ENCODE assay signal across 9 cellular contexts in the genomic region with DNA sequence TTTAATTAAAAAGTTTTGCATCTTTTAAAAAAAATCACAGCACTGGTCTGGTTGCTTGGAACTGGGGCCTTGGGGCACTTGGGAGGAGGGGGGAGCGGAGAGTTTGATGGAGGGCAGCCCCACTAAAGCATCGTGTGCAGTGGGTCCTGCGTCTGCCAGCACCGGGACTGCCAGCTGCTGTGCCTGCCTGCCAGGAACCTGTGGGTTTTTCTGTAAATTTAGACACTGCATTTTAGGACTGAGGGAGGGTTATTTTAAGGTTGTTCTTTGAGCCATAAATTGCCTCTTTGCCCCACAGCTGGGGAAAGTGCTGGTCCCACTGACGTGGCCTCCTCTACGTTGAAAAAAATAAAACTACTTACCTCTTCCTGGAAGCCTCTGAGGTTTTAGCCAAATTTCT. TPM values are rescaled to one million over a fixed set of nuclear protein-coding genes. Genes with fewer than 3 reads are reported as not detected.
A peak's percentile ranks its signal among the peaks of the same experiment; 100 is the strongest.
DNase-seq lines count a peak whose midpoint lies in the region; ATAC-seq and TF ChIP-seq lines count a peak whose summit lies in the region.
"Had no signal": no experiment of that assay in that cellular context is flagged by ENCODE, and none has a peak within 500 bp of the region (broad histone marks: within the 10 kb centered on the region; RNA-seq: fewer than 3 reads in every experiment).

No MANE protein-coding gene starts in this region.

- H3K4me3 ChIP-seq in DOHH2 (ENCODE audit: low read length) (no peak overlapping the region), Peyer's patch (peak overlapping the region in 3 of 4 donors; percentile 68 to 88 (median 79)), sigmoid colon (peak overlapping the region; percentile 58 to 92 (median 75))
- peak overlapping the region; percentile 98 for H3K4me3 ChIP-seq in effector memory CD4-positive, alpha-beta T cell (ENCODE audit: insufficient read depth, low read depth, low read length, poor library complexity, severe bottlenecking)
- H3K4me3 ChIP-seq: cardiac muscle cell had no signal

- POLR2A ChIA-PET in HEK293T (lab: Yijun Ruan, JAX), result no interaction called here

- H3K36me3 ChIP-seq in DOHH2 (ENCODE audit: control insufficient read depth, low read length) (no peaks in the 10 kb centered on the region), Peyer's patch (peaks cover 0 to 10% (median 0%) of the 10 kb centered on the region in 3 donors), sigmoid colon (peaks cover 4 to 25% (median 9%) of the 10 kb centered on the region in 4 donors)
- peaks cover 37% of the 10 kb centered on the region for H3K36me3 ChIP-seq in effector memory CD4-positive, alpha-beta T cell (ENCODE audit: control insufficient read depth, insufficient read depth, low read length)

- H3K9me2 ChIP-seq in DOHH2 (replicated peaks; ENCODE audit: control insufficient read depth, low read length), result no peaks in the 10 kb centered on the region

- TF ChIP-seq CTCF in DOHH2 (IDR thresholded peaks at IDR 0.05; ENCODE audit: low read depth, low read length, poor library complexity, severe bottlenecking), result no peak
- TF ChIP-seq CTCF in Peyer's patch (IDR thresholded peaks at IDR 0.05), result no peak
- TF ChIP-seq CTCF in sigmoid colon (IDR thresholded peaks at IDR 0.05), result no peak

- CTCF ChIA-PET in HEK293T (lab: Yijun Ruan, JAX), result no interaction called here

- no peaks in the 10 kb centered on the region for H4K20me1 ChIP-seq in DOHH2 (ENCODE audit: control insufficient read depth, insufficient read depth, low read depth, low read length)

- peak in 2 of 3 donors; percentile 40 to 58 for DNase-seq in Peyer's patch
- DNase-seq in effector memory CD4-positive, alpha-beta T cell, result no peak
- no peak for DNase-seq in sigmoid colon
- no peak for DNase-seq in effector CD4-positive, alpha-beta T cell
- no peak for DNase-seq in mucosa of gallbladder (ENCODE audit: low spot score)
- no peak for DNase-seq in HEK293T (ENCODE audit: extremely low spot score)

- H3K9me3 ChIP-seq in DOHH2 (ENCODE audit: control insufficient read depth, insufficient read depth, low read length), result no peaks in the 10 kb centered on the region
- no peaks in the 10 kb centered on the region for H3K9me3 ChIP-seq in Peyer's patch
- no peaks in the 10 kb centered on the region for H3K9me3 ChIP-seq in effector memory CD4-positive, alpha-beta T cell (ENCODE audit: control insufficient read depth, low read length)
- H3K9me3 ChIP-seq in sigmoid colon, result no peaks in the 10 kb centered on the region

- intact Hi-C loops in sigmoid colon (cut with DNase I), result loop anchor here (5.0 kb wide), 1 partner anchor 80 kb away; no protein-coding TSS in a partner anchor

- TF ChIP-seq POLR2A in Peyer's patch (IDR thresholded peaks at IDR 0.05), result no peak
- no peak for TF ChIP-seq POLR2A in sigmoid colon (IDR thresholded peaks at IDR 0.05)

- no peak overlapping the region for H3K27ac ChIP-seq in DOHH2 (ENCODE audit: low read depth, low read length)
- H3K27ac ChIP-seq in Peyer's patch, result peak overlapping the region; percentile 66 to 96 (median 88)
- H3K27ac ChIP-seq in effector memory CD4-positive, alpha-beta T cell (ENCODE audit: insufficient read depth, low read length, poor library complexity, severe bottlenecking), result peak overlapping the region; percentile 89
- peak overlapping the region; percentile 94 to 97 (median 97) for H3K27ac ChIP-seq in sigmoid colon
- H3K27ac ChIP-seq: cardiac muscle cell had no signal

- ATAC-seq in GM18870 (IDR thresholded peaks at IDR 0.05; ENCODE audit: unreplicated experiment), result no peak

- peaks cover 20% of the 10 kb centered on the region for H3F3A ChIP-seq in DOHH2 (ENCODE audit: control insufficient read depth, insufficient read depth)

- H3K27me3 ChIP-seq in DOHH2 (ENCODE audit: control insufficient read depth, low read length) (peaks cover 60% of the 10 kb centered on the region), Peyer's patch (no peaks in the 10 kb centered on the region), sigmoid colon (no peaks in the 10 kb centered on the region)
- H3K27me3 ChIP-seq in effector memory CD4-positive, alpha-beta T cell (replicated peaks; ENCODE audit: control insufficient read depth, insufficient read depth, low read length, poor library complexity, severe bottlenecking), result no peaks in the 10 kb centered on the region

- H3K79me2 ChIP-seq in DOHH2 (ENCODE audit: control insufficient read depth, low read length), result no peaks in the 10 kb centered on the region

- 39 to 68% methylated on average over 6 of the region's 6 CpGs for WGBS in sigmoid colon, 2 donors

- TF ChIP-seq EP300 in sigmoid colon (IDR thresholded peaks at IDR 0.05), result no peak

- peak overlapping the region; percentile 62 for H3K4me2 ChIP-seq in DOHH2 (ENCODE audit: low read length)

- peaks cover 57% of the 10 kb centered on the region for H3K4me1 ChIP-seq in DOHH2 (ENCODE audit: control insufficient read depth, low read length)
- H3K4me1 ChIP-seq in Peyer's patch, result peaks cover 2 to 22% (median 13%) of the 10 kb centered on the region in 4 donors
- peaks cover 25% of the 10 kb centered on the region for H3K4me1 ChIP-seq in effector memory CD4-positive, alpha-beta T cell (ENCODE audit: control insufficient read depth, insufficient read depth, low read length, poor library complexity, severe bottlenecking)
- peaks cover 0 to 45% (median 40%) of the 10 kb centered on the region in 4 donors for H3K4me1 ChIP-seq in sigmoid colon

TF ChIP-seq in HEK293T, 16 proteins besides CTCF, POLR2A, EP300 and RAD21:
- no peak for TF ChIP-seq TARDBP (IDR thresholded peaks at IDR 0.05)
- TF ChIP-seq LEF1 (IDR thresholded peaks at IDR 0.05; ENCODE audit: borderline replicate concordance), result no peak
- TF ChIP-seq BHLHE40 (IDR thresholded peaks at IDR 0.05; ENCODE audit: borderline replicate concordance), result no peak
- TF ChIP-seq ELF4 (IDR thresholded peaks at IDR 0.05), result no peak

RNA-seq across cellular contexts. Expression of a gene that starts 2.9 kb away (rescaled TPM):
- total RNA-seq in Peyer's patch (100 to 1,000 TPM in 1 of 4 donors, 10 to 100 TPM in 3; 12.1 to 129 (median 37.2) TPM), sigmoid colon (10 to 100 TPM; 17.1 to 49.3 (median 28.3) TPM), mucosa of gallbladder (91.4 TPM)
- 10 to 100 TPM in 1 of 3 donors, 1 to 10 TPM in 2; 2.8 to 25.9 (median 3.6) TPM for polyA plus RNA-seq in sigmoid colon

Comparison
In these comparisons a context has a peak if more than half of its experiments do, and no peak if none do; other contexts are left out.
1. DNase-seq: peak in Peyer's patch (2 of 3); none in effector memory CD4-positive, alpha-beta T cell (0 of 3), sigmoid colon (single experiment), effector CD4-positive, alpha-beta T cell (single experiment), mucosa of gallbladder (single experiment) and HEK293T (single experiment).